ENCODE assay signal across 8 cellular contexts in genomic region chr2:24827321-24828261, GRCh38.
DNase-seq lines count a peak whose midpoint lies in the region; ATAC-seq lines count a peak whose summit lies in the region.

No MANE protein-coding gene starts in this region.

- peak; percentile 80 for DNase-seq in SIG-M5 treated with dmso at 0.1 percent for 504 hours (lab: John Stamatoyannopoulos, UW; ENCODE audit: unreplicated experiment)
- no peak for DNase-seq in SIG-M5 (lab: John Stamatoyannopoulos, UW)
- DNase-seq in NCI-H345 treated with DMSO at 0.1 percent for 48 hours (lab: John Stamatoyannopoulos, UW; ENCODE audit: unreplicated experiment): peak; percentile 61
- peak; percentile 96 for DNase-seq in cerebellar cortex (ENCODE audit: low spot score)
- peak; percentile 70 to 75 for DNase-seq in stimulated activated CD4-positive, alpha-beta T cell treated with anti-CD3 and anti-CD28 coated beads, Interleukin-2, amount 100 ng/mL, for 24 hours

- ATAC-seq in HG03103 (IDR thresholded peaks at IDR 0.05; ENCODE audit: low read depth, unreplicated experiment): peak; percentile 73
- ATAC-seq in activated CD4-positive, CD25-positive, alpha-beta regulatory T cell treated with anti-CD3 and anti-CD28 coated beads, Interleukin-2, amount 50 U/mL, for 24 hours: peak; percentile 82 to 87

- no peaks in the 10 kb centered on the region for H3K27me3 ChIP-seq in layer of hippocampus (ENCODE audit: control insufficient read depth, insufficient read depth, low read length)

- H3K27ac ChIP-seq in layer of hippocampus (ENCODE audit: low read depth, low read length): peak overlapping the region; percentile 38
